Comparison of ENCODE assay signal across 8 cellular contexts in the genomic region with DNA sequence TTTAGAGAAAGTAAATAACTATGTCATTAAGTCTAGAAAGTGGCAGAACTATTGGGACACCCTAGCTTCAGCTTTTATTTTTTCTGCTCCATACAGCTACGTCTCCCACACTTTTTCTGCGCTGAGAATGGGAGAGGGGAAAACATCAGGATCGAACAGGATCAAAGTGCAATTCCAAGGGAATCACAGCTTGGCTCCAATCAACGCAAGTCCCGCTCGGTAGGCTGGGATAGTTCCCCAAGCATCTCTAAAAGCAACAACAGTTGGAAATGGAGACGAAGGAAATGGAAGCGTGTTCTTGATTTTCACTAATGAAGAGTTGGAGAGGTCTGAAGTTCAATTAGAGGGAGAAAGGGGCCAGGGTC. TPM values are rescaled to one million over a fixed set of nuclear protein-coding genes. Genes with fewer than 3 reads are reported as not detected.
A peak's percentile ranks its signal among the peaks of the same experiment; 100 is the strongest.
DNase-seq lines count a peak whose midpoint lies in the region; ATAC-seq and TF ChIP-seq lines count a peak whose summit lies in the region.

No MANE protein-coding gene starts in this region.

- peaks cover 16% of the 10 kb centered on the region for H3K36me3 Mint-ChIP-seq in activated naive CD4-positive, alpha-beta T cell treated with anti-CD3 and anti-CD28 coated beads, Interleukin-2, amount 10 ng/mL, durations not matched to agents 7 days and 5 days

- TF ChIP-seq CTCF in brain microvascular endothelial cell (IDR thresholded peaks at IDR 0.05; ENCODE audit: low read depth, low read length, missing control alignments) (no peak), lung (IDR thresholded peaks at IDR 0.05; ENCODE audit: control extremely low read depth, extremely low read depth) (no peak)

- CTCF ChIA-PET in activated naive CD4-positive, alpha-beta T cell treated with anti-CD3 and anti-CD28 coated beads, Interleukin-2, amount 10 ng/mL, durations not matched to agents 7 days and 5 days (lab: Charles Lee): interaction anchor here (0.8 to 4.5 kb wide), 4 partner anchors 14 to 92 kb away, joined by 3 to 26 read pairs (median 3); no protein-coding TSS in a partner anchor

- H3K4me3 ChIP-seq in brain microvascular endothelial cell (ENCODE audit: low read depth, low read length) (peak overlapping the region; percentile 92), lung (peak overlapping the region; percentile 95), urinary bladder (ENCODE audit: low read depth, low read length) (peak overlapping the region; percentile 68)

- H3K27ac ChIP-seq in brain microvascular endothelial cell: peak overlapping the region; percentile 82
- H3K27ac ChIP-seq in lung (ENCODE audit: low read depth in 1 of 2, low read length in 1 of 2): peak overlapping the region; percentile 95
- peak overlapping the region; percentile 89 for H3K27ac ChIP-seq in urinary bladder (ENCODE audit: low read depth)

- no peaks in the 10 kb centered on the region for H3K9me3 Mint-ChIP-seq in activated naive CD4-positive, alpha-beta T cell treated with anti-CD3 and anti-CD28 coated beads, Interleukin-2, amount 10 ng/mL, durations not matched to agents 7 days and 5 days

- peak overlapping the region; percentile 91 for H3K27ac Mint-ChIP-seq in activated naive CD4-positive, alpha-beta T cell treated with anti-CD3 and anti-CD28 coated beads, Interleukin-2, amount 10 ng/mL, durations not matched to agents 7 days and 5 days

- H3K27me3 ChIP-seq in brain microvascular endothelial cell (replicated peaks) (no peaks in the 10 kb centered on the region), lung (ENCODE audit: control insufficient read depth, insufficient read depth) (no peaks in the 10 kb centered on the region)

- in situ Hi-C loops in brain microvascular endothelial cell (cut with HindIII; ENCODE audit: low pct_ligation_motif_present, low sequenced_read_pairs): no loop called here

- ATAC-seq in lung (ENCODE audit: insufficient read depth, low FRiP score): no peak

- H3K27me3 Mint-ChIP-seq in activated naive CD4-positive, alpha-beta T cell treated with anti-CD3 and anti-CD28 coated beads, Interleukin-2, amount 10 ng/mL, durations not matched to agents 7 days and 5 days: peaks cover 4% of the 10 kb centered on the region

- peak overlapping the region; percentile 95 for H3K4me3 Mint-ChIP-seq in activated naive CD4-positive, alpha-beta T cell treated with anti-CD3 and anti-CD28 coated beads, Interleukin-2, amount 10 ng/mL, durations not matched to agents 7 days and 5 days

- DNase-seq in activated naive CD4-positive, alpha-beta T cell treated with anti-CD3 and anti-CD28 coated beads, Interleukin-2, amount 10 ng/mL, durations not matched to agents 7 days and 5 days: no peak
- DNase-seq in activated naive CD4-positive, alpha-beta T cell treated with Interleukin-2 at 50 U/mL for 16 hours: no peak
- DNase-seq in brain microvascular endothelial cell (no peak), lung (ENCODE audit: low spot score) (no peak), COR-L47 (lab: John Stamatoyannopoulos, UW) (no peak), NCI-H146 (lab: John Stamatoyannopoulos, UW) (no peak), iPS-NIHi11 (ENCODE audit: low spot score) (no peak)

- WGBS in lung, 2 donors: 1 to 4% methylated on average over 8 of the region's 8 CpGs
- 2% methylated on average over 8 of the region's 8 CpGs for WGBS in urinary bladder

- H3K4me1 Mint-ChIP-seq in activated naive CD4-positive, alpha-beta T cell treated with anti-CD3 and anti-CD28 coated beads, Interleukin-2, amount 10 ng/mL, durations not matched to agents 7 days and 5 days: peaks cover 25% of the 10 kb centered on the region

- no peaks in the 10 kb centered on the region for H3K9me3 ChIP-seq in lung (ENCODE audit: control insufficient read depth in 2 of 2, insufficient read depth in 1 of 2, low read length in 1 of 2)

- H3K36me3 ChIP-seq in brain microvascular endothelial cell (replicated peaks): no peaks in the 10 kb centered on the region
- H3K36me3 ChIP-seq in lung (ENCODE audit: control insufficient read depth in 2 of 2, insufficient read depth in 2 of 2, low read length in 2 of 2): no peaks in the 10 kb centered on the region
- no peaks in the 10 kb centered on the region for H3K36me3 ChIP-seq in urinary bladder (ENCODE audit: insufficient read depth)

- H3K4me1 ChIP-seq in lung (ENCODE audit: control insufficient read depth in 2 of 2, insufficient read depth in 2 of 2, low read length in 2 of 2) (no peaks in the 10 kb centered on the region), urinary bladder (ENCODE audit: insufficient read depth) (no peaks in the 10 kb centered on the region)

RNA-seq across cellular contexts. Expression of a gene that starts 0.5 kb away (rescaled TPM):
- 10 to 100 TPM; 46.6 to 47.6 TPM for total RNA-seq in lung
- polyA plus RNA-seq in lung: 10 to 100 TPM; 33.3 to 41.2 TPM
- 29.3 TPM for total RNA-seq in urinary bladder
- polyA plus RNA-seq in urinary bladder: 42.3 TPM

RNA-seq across cellular contexts. Expression of a gene that starts 24.1 kb away (rescaled TPM):
- total RNA-seq in lung (10 to 100 TPM; 21.4 to 83.9 TPM), urinary bladder (11.2 TPM)
- polyA plus RNA-seq in lung (100 to 1,000 TPM in 1 of 2 donors, 10 to 100 TPM in 1; 76.0 to 146 TPM), urinary bladder (20.2 TPM)

RNA-seq across cellular contexts. Expression of a gene that starts 33.7 kb away (rescaled TPM):
- total RNA-seq in lung: 10 to 100 TPM; 30.9 to 66.8 TPM
- 10 to 100 TPM; 67.1 to 83.1 TPM for polyA plus RNA-seq in lung
- total RNA-seq in urinary bladder: 15.8 TPM
- polyA plus RNA-seq in urinary bladder: 40.6 TPM

RNA-seq across cellular contexts. Expression of a gene that starts 43.4 kb away (rescaled TPM):
- total RNA-seq in lung (10 to 100 TPM; 31.2 to 39.6 TPM), urinary bladder (34.9 TPM)
- polyA plus RNA-seq in lung (10 to 100 TPM; 31.5 to 41.1 TPM), urinary bladder (37.0 TPM)

RNA-seq across cellular contexts. Expression of a gene that starts 46.5 kb away (rescaled TPM):
- total RNA-seq in lung: 10 to 100 TPM; 44.7 to 55.7 TPM
- 10 to 100 TPM; 39.2 to 50.0 TPM for polyA plus RNA-seq in lung
- total RNA-seq in urinary bladder: 43.6 TPM
- polyA plus RNA-seq in urinary bladder: 49.2 TPM
